Comparison of ENCODE assay signal across 14 cellular contexts in genomic region chr2:10678225-10678624, GRCh38. TPM values are rescaled to one million over a fixed set of nuclear protein-coding genes. Genes with fewer than 3 reads are reported as not detected.
DNase-seq lines count a peak whose midpoint lies in the region; ATAC-seq and TF ChIP-seq lines count a peak whose summit lies in the region.
"Had no signal": no experiment of that assay in that cellular context is flagged by ENCODE, and none has a peak within 500 bp of the region (broad histone marks: within the 10 kb centered on the region; RNA-seq: fewer than 3 reads in every experiment).

No MANE protein-coding gene starts in this region.

- peaks cover 8% of the 10 kb centered on the region for H3K36me3 ChIP-seq in thoracic aorta

- no peaks in the 10 kb centered on the region for H3K9me3 Mint-ChIP-seq in activated naive CD4-positive, alpha-beta T cell treated with anti-CD3 and anti-CD28 coated beads, Interleukin-2, amount 10 ng/mL, durations not matched to agents 7 days and 5 days

- peak; percentile 20; the same call in 1 of the 2 replicates for TF ChIP-seq CTCF in RWPE1 (conservative IDR thresholded peaks at IDR 0.05; ENCODE audit: low read depth)
- peak; percentile 19 for TF ChIP-seq CTCF in fibroblast of mammary gland (conservative IDR thresholded peaks at IDR 0.05; ENCODE audit: control insufficient read depth, insufficient read depth, low read depth, low read length)
- TF ChIP-seq CTCF in thoracic aorta (IDR thresholded peaks at IDR 0.05), result peak; percentile 34

- no peak for DNase-seq in activated naive CD4-positive, alpha-beta T cell treated with anti-CD3 and anti-CD28 coated beads, Interleukin-2, amount 10 ng/mL, durations not matched to agents 7 days and 5 days
- no peak for DNase-seq in activated naive CD4-positive, alpha-beta T cell treated with Interleukin-2 at 50 U/mL for 16 hours
- DNase-seq in RWPE1 (ENCODE audit: low spot score), result peak; percentile 15
- no peak for DNase-seq in fibroblast of mammary gland (ENCODE audit: low read depth)
- no peak for DNase-seq in thoracic aorta (ENCODE audit: low spot score)
- DNase-seq in activated T-cell treated with anti-CD3 and anti-CD28 coated beads, Interleukin-2, amount 50 U/mL, for 48 hours, result no peak
- DNase-seq in erythroblast (lab: John Stamatoyannopoulos, UW), result no peak
- no peak for DNase-seq in nucleus accumbens (lab: John Stamatoyannopoulos, UW)
- DNase-seq: ACHN; effector CD8-positive, alpha-beta T cell; heart left ventricle; left ventricle myocardium superior; T-helper 9 cell had no signal

- H3K9me3 ChIP-seq in thoracic aorta, result no peaks in the 10 kb centered on the region
- H3K9me3 ChIP-seq: heart left ventricle had no signal

- POLR2A ChIA-PET in RWPE1 (lab: Yijun Ruan, JAX; ENCODE audit: low non-redundant PET), result no interaction called here

- CTCF ChIA-PET in activated naive CD4-positive, alpha-beta T cell treated with anti-CD3 and anti-CD28 coated beads, Interleukin-2, amount 10 ng/mL, durations not matched to agents 7 days and 5 days (lab: Charles Lee), result interaction anchor here (0.7 to 1.8 kb wide), 6 partner anchors 8 to 1083 kb away, joined by 3 to 4 read pairs (median 3); no protein-coding TSS in a partner anchor
- CTCF ChIA-PET in RWPE1 (lab: Yijun Ruan, JAX), result interaction anchor here (0.6 to 0.9 kb wide), 4 partner anchors 9 to 730 kb away, joined by 3 to 11 read pairs (median 5); no protein-coding TSS in a partner anchor

- no peak for TF ChIP-seq POLR2A in erythroblast (IDR thresholded peaks at IDR 0.05; ENCODE audit: low read length)

- no peaks in the 10 kb centered on the region for H3K4me1 ChIP-seq in thoracic aorta (ENCODE audit: control insufficient read depth in 1 of 2, low read depth in 2 of 2)

- no peaks in the 10 kb centered on the region for H3K27me3 ChIP-seq in thoracic aorta (replicated peaks; ENCODE audit: insufficient read depth)
- H3K27me3 ChIP-seq: heart left ventricle had no signal

- H3K4me3 Mint-ChIP-seq in activated naive CD4-positive, alpha-beta T cell treated with anti-CD3 and anti-CD28 coated beads, Interleukin-2, amount 10 ng/mL, durations not matched to agents 7 days and 5 days, result no peak overlapping the region

- peaks cover 27% of the 10 kb centered on the region for H3K4me1 Mint-ChIP-seq in activated naive CD4-positive, alpha-beta T cell treated with anti-CD3 and anti-CD28 coated beads, Interleukin-2, amount 10 ng/mL, durations not matched to agents 7 days and 5 days

- H3K27ac Mint-ChIP-seq in activated naive CD4-positive, alpha-beta T cell treated with anti-CD3 and anti-CD28 coated beads, Interleukin-2, amount 10 ng/mL, durations not matched to agents 7 days and 5 days, result peak overlapping the region; percentile 60

- H3K36me3 Mint-ChIP-seq in activated naive CD4-positive, alpha-beta T cell treated with anti-CD3 and anti-CD28 coated beads, Interleukin-2, amount 10 ng/mL, durations not matched to agents 7 days and 5 days, result peaks cover 29% of the 10 kb centered on the region

- H3K27me3 Mint-ChIP-seq in activated naive CD4-positive, alpha-beta T cell treated with anti-CD3 and anti-CD28 coated beads, Interleukin-2, amount 10 ng/mL, durations not matched to agents 7 days and 5 days, result no peaks in the 10 kb centered on the region

- no peak overlapping the region for H3K4me3 ChIP-seq in fibroblast of mammary gland (ENCODE audit: control insufficient read depth, low read depth, low read length)
- H3K4me3 ChIP-seq in thoracic aorta, result no peak overlapping the region
- H3K4me3 ChIP-seq: heart left ventricle had no signal

- ATAC-seq in thoracic aorta (ENCODE audit: insufficient number of reproducible peaks, low FRiP score, low read depth), result no peak
- ATAC-seq: heart left ventricle, left ventricle myocardium superior had no signal

- no peak overlapping the region for H3K27ac ChIP-seq in RWPE1
- no peak overlapping the region for H3K27ac ChIP-seq in thoracic aorta
- H3K27ac ChIP-seq: heart left ventricle had no signal

RNA-seq across cellular contexts. Expression of gene NOL10, which starts 11.6 kb away (rescaled TPM):
- 10 to 100 TPM; 16.5 to 34.8 TPM for total RNA-seq in thoracic aorta

RNA-seq across cellular contexts. Expression of gene ATP6V1C2, which starts 43.2 kb away (rescaled TPM):
- total RNA-seq in thoracic aorta, result 1 to 10 TPM in 1 of 2 donors, not detected in 1; 5.3 TPM
- total RNA-seq: M059J had no signal
